Comparison of ENCODE assay signal across 8 cellular contexts in genomic region chr5:115209279-115209678, GRCh38. TPM values are rescaled to one million over a fixed set of nuclear protein-coding genes. Genes with fewer than 3 reads are reported as not detected.
A peak's percentile ranks its signal among the peaks of the same experiment; 100 is the strongest.
DNase-seq lines count a peak whose midpoint lies in the region; ATAC-seq, FAIRE-seq and TF ChIP-seq lines count a peak whose summit lies in the region.

No MANE protein-coding gene starts in this region.

- H4K20me1 ChIP-seq in KMS-11 (ENCODE audit: insufficient read depth), result no peaks in the 10 kb centered on the region

- no peaks in the 10 kb centered on the region for H3K9me3 Mint-ChIP-seq in activated naive CD4-positive, alpha-beta T cell treated with anti-CD3 and anti-CD28 coated beads, Interleukin-2, amount 50 U/mL, for 72 hours

- no peaks in the 10 kb centered on the region for H3K79me2 ChIP-seq in KMS-11 (ENCODE audit: insufficient read depth, low read depth)

- peak; percentile 19 for DNase-seq in GM12892 (ENCODE audit: insufficient read length)
- DNase-seq in activated naive CD4-positive, alpha-beta T cell treated with anti-CD3 and anti-CD28 coated beads, Interleukin-2, amount 50 U/mL, for 72 hours (ENCODE audit: low spot score in 2 of 2), result peak; percentile 55 to 59
- DNase-seq in stimulated activated CD4-positive, alpha-beta T cell treated with anti-CD3 and anti-CD28 coated beads, Interleukin-15, amount 100 ng/mL, for 24 hours, result peak; percentile 58
- DNase-seq in NCI-H69 (lab: John Stamatoyannopoulos, UW), result no peak
- no peak for DNase-seq in dedifferentiated amniotic fluid mesenchymal stem cell (ENCODE audit: extremely low spot score)
- DNase-seq in iPS-NIHi11 (ENCODE audit: low spot score), result no peak

- peak overlapping the region in 1 of 2 donors; percentile 33 for H3K27ac Mint-ChIP-seq in activated naive CD4-positive, alpha-beta T cell treated with anti-CD3 and anti-CD28 coated beads, Interleukin-2, amount 50 U/mL, for 72 hours

- 0 out of 2 replicates have a peak overlapping the region, but pooled peaks have one; percentile 5 for H3K9ac ChIP-seq in KMS-11

- peak; percentile 98 for FAIRE-seq in GM12892 (lab: Jason Lieb, UNC)

- no peak overlapping the region for H3K4me3 ChIP-seq in KMS-11 (IDR thresholded peaks at IDR 0.05; ENCODE audit: insufficient read depth, low read depth, low read length)

- peak overlapping the region; percentile 90 for H3K4me2 ChIP-seq in KMS-11

- H3K27ac ChIP-seq in KMS-11, result peak overlapping the region; percentile 68

- H3K27me3 ChIP-seq in KMS-11 (ENCODE audit: insufficient read depth, low read depth), result no peaks in the 10 kb centered on the region

- TF ChIP-seq POLR2A in GM12892 (IDR thresholded peaks at IDR 0.05; ENCODE audit: low read depth, low read length), result no peak

- no peaks in the 10 kb centered on the region for H3K36me3 ChIP-seq in KMS-11 (ENCODE audit: insufficient read depth)

- ATAC-seq in GM21528 (IDR thresholded peaks at IDR 0.05; ENCODE audit: low FRiP score, unreplicated experiment), result peak; percentile 100
- peak; percentile 97 to 99 for ATAC-seq in activated naive CD4-positive, alpha-beta T cell treated with anti-CD3 and anti-CD28 coated beads, Interleukin-2, amount 50 U/mL, for 72 hours

- H3K4me1 ChIP-seq in KMS-11 (ENCODE audit: low read depth, poor library complexity, severe bottlenecking), result peaks cover 51% of the 10 kb centered on the region

- peaks cover 0 to 10% of the 10 kb centered on the region in 2 donors for H3K36me3 Mint-ChIP-seq in activated naive CD4-positive, alpha-beta T cell treated with anti-CD3 and anti-CD28 coated beads, Interleukin-2, amount 50 U/mL, for 72 hours

- H2AFZ ChIP-seq in KMS-11 (ENCODE audit: low read depth), result no peak overlapping the region

- no peak for TF ChIP-seq CTCF in KMS-11 (conservative IDR thresholded peaks at IDR 0.05; ENCODE audit: low read depth, low read length)

RNA-seq across cellular contexts. Expression of gene TRIM36, which starts 39.6 kb away (rescaled TPM):
- 0.17 TPM for polyA plus RNA-seq in GM12892 (2012; ENCODE audit: missing spikeins)
- under 1 TPM in 1 of 2 donors, not detected in 1; 0.91 TPM for total RNA-seq in activated naive CD4-positive, alpha-beta T cell treated with anti-CD3 and anti-CD28 coated beads, Interleukin-2, amount 50 U/mL, for 72 hours

RNA-seq across cellular contexts. Expression of gene PGGT1B, which starts 53.4 kb away (rescaled TPM):
- polyA plus RNA-seq in GM12892 (2012; ENCODE audit: missing spikeins), result 10.7 TPM
- 10 to 100 TPM; 39.3 to 41.5 TPM for total RNA-seq in activated naive CD4-positive, alpha-beta T cell treated with anti-CD3 and anti-CD28 coated beads, Interleukin-2, amount 50 U/mL, for 72 hours

Comparison
In these comparisons a context has a peak if more than half of its experiments do, and no peak if none do; other contexts are left out.
1. DNase-seq: peak in GM12892 (single experiment), activated naive CD4-positive, alpha-beta T cell treated with anti-CD3 and anti-CD28 coated beads, Interleukin-2, amount 50 U/mL, for 72 hours (2 of 2) and stimulated activated CD4-positive, alpha-beta T cell treated with anti-CD3 and anti-CD28 coated beads, Interleukin-15, amount 100 ng/mL, for 24 hours (single experiment); none in NCI-H69 (single experiment), dedifferentiated amniotic fluid mesenchymal stem cell (single experiment) and iPS-NIHi11 (single experiment).